In genomic region chr5:77669677-77670076, GRCh38 we compare ENCODE assay signal across 33 cellular contexts. TPM values are rescaled to one million over a fixed set of nuclear protein-coding genes. Genes with fewer than 3 reads are reported as not detected.
"Had no signal": no experiment of that assay in that cellular context is flagged by ENCODE, and none has a peak within 500 bp of the region (broad histone marks: within the 10 kb centered on the region; RNA-seq: fewer than 3 reads in every experiment).

No MANE protein-coding gene starts in this region.

- H3K4me2 ChIP-seq: neural progenitor cell, smooth muscle cell had no signal

- H3K27me3 ChIP-seq: right atrium auricular region, thyroid gland, vagina had no signal

- H3K9ac ChIP-seq: neural progenitor cell, parathyroid adenoma had no signal

- H3K4me1 ChIP-seq: gastrocnemius medialis, parathyroid adenoma, prostate gland, right atrium auricular region, stomach, thyroid gland, vagina had no signal

- H3K4me3 ChIP-seq: gastrocnemius medialis, neural progenitor cell, prostate gland, right atrium auricular region, smooth muscle cell, stomach, thyroid gland, vagina had no signal

- DNase-seq: effector CD8-positive, alpha-beta T cell; endodermal cell; foreskin fibroblast; gastrocnemius medialis; head of caudate nucleus; mesenchymal stem cell; midbrain; naive thymus-derived CD4-positive, alpha-beta T cell; stimulated activated CD4-positive, alpha-beta T cell treated with anti-CD3 and anti-CD28 coated beads, Interleukin-12 subunit alpha, Interleukin-12 subunit beta, amount 100 ng/mL, for 4 hours; stimulated activated CD4-positive, alpha-beta T cell treated with anti-CD3 and anti-CD28 coated beads, Interleukin-1b, Interleukin-23, amount 100 ng/mL, for 48 hours; stimulated activated CD4-positive, alpha-beta T cell treated with anti-CD3 and anti-CD28 coated beads, Interleukin-4, amount 100 ng/mL, for 1 hour; stimulated activated CD8-positive, alpha-beta memory T cell treated with anti-CD3 and anti-CD28 coated beads, Interleukin-4, amount 100 ng/mL, for 48 hours; stimulated activated naive CD4-positive, alpha-beta T cell treated with Interleukin-2 at 50 U/mL for 16 hours; stomach; thyroid gland; trophoblast cell had no signal

- H3K27ac ChIP-seq: epithelial cell of prostate, gastrocnemius medialis, neural progenitor cell, parathyroid adenoma, prostate gland, right atrium auricular region, stomach, thyroid gland, vagina had no signal

- H3K9me3 ChIP-seq: gastrocnemius medialis, prostate gland, right atrium auricular region, stomach, thyroid gland, vagina had no signal

- H3K36me3 ChIP-seq: gastrocnemius medialis, neural progenitor cell, prostate gland, right atrium auricular region, stomach, thyroid gland, vagina had no signal

RNA-seq across cellular contexts. Expression of gene OTP, which starts 31.2 kb away (rescaled TPM):
- total RNA-seq: endodermal cell; esophagus mucosa; gastrocnemius medialis; glomerular endothelial cell; liver; lung microvascular endothelial cell; mucosa of gallbladder; naive thymus-derived CD4-positive, alpha-beta T cell; osteoblast; prostate gland; right atrium auricular region; sciatic nerve; smooth muscle cell; stomach; subcutaneous adipose tissue; temporal lobe; thyroid gland; ureter; vagina had no signal
